Comparison of ENCODE assay signal across 19 cellular contexts in the genomic region with DNA sequence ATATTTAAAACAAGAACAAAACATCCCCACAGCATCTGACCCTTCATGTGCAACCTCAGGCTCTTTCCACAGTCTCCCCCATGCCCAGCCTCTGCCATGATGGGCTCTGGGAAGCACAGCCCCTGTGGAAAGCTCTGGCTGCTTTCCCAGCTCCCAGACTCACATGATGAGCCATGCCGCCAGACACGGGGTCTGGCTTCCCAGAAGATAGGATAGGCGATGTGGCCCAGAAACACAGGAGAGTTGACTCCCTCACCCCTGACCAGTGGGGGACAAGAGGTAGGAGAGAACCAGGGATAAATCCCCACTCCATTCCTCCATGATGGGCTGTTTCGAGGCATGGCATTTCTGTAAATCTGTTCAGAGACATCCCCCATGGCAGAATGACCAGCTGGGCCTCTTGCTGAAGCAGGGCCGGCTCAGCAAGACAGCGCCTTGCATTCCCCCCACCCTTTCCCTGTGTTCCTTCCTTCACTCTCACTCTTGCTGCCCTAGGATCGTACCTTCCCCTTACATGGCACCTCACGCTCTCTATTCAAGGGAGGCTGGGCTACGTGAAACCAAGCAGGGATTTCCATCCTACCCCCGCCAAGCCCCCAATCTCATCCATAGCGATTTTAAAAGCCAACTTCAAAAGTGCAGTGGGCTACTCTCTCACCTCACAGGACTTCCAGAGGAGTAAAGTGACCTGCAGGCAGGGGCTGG.
"Had no signal": no experiment of that assay in that cellular context is flagged by ENCODE, and none has a peak within 500 bp of the region (broad histone marks: within the 10 kb centered on the region; RNA-seq: fewer than 3 reads in every experiment).

No MANE protein-coding gene starts in this region.

- H3K4me3 Mint-ChIP-seq: activated B cell treated with CpG ODN at 0.5 μM for 24 hours; mesothelial cell of epicardium; natural killer cell treated with Interleukin-12 subunit alpha and Interleukin-12 subunit beta and Interleukin-15 and Interleukin-18, amount 100 ng/mL, for 72 hours had no signal

- ATAC-seq: activated naive CD4-positive, alpha-beta T cell treated with anti-CD3 and anti-CD28 coated beads, Interleukin-2, amount 50 U/mL, for 72 hours; natural killer cell treated with Interleukin-12 subunit alpha and Interleukin-12 subunit beta and Interleukin-15 and Interleukin-18, amount 100 ng/mL, for 72 hours; stimulated activated naive CD8-positive, alpha-beta T cell treated with anti-CD3 and anti-CD28 coated beads, Interleukin-15, Interleukin-2, amounts not matched to agents 100 U/mL and 50 U/mL, for 24 hours had no signal

- DNase-seq: activated B cell treated with CpG ODN at 0.5 μM for 24 hours; activated CD4-positive, alpha-beta T cell treated with anti-CD3 and anti-CD28 coated beads for 48 hours; activated CD8-positive, alpha-beta memory T cell treated with anti-CD3 and anti-CD28 coated beads for 24 hours; activated CD8-positive, alpha-beta memory T cell treated with anti-CD3 and anti-CD28 coated beads, Interleukin-2, amount 50 U/mL, for 48 hours; activated effector memory CD4-positive, alpha-beta T cell treated with anti-CD3 and anti-CD28 coated beads, Interleukin-2, amount 50 U/mL, for 16 hours; activated T-cell treated with anti-CD3 and anti-CD28 coated beads, Interleukin-2, amount 50 U/mL, for 48 hours; hippocampal formation; occipital lobe; retina; SJCRH30; stimulated activated CD4-positive, alpha-beta T cell treated with anti-CD3 and anti-CD28 coated beads, Interleukin-12 subunit alpha, Interleukin-12 subunit beta, amount 100 ng/mL, for 4 hours; stimulated activated CD4-positive, alpha-beta T cell treated with anti-CD3 and anti-CD28 coated beads, Interleukin-2, amount 100 ng/mL, for 24 hours; stimulated activated naive CD8-positive, alpha-beta T cell treated with anti-CD3 and anti-CD28 coated beads, Interleukin-15, Interleukin-2, amounts not matched to agents 100 U/mL and 50 U/mL, for 24 hours; T-helper 2 cell had no signal

- H3K4me1 Mint-ChIP-seq: activated B cell treated with CpG ODN at 0.5 μM for 24 hours, mesothelial cell of epicardium had no signal

- H3K27me3 Mint-ChIP-seq: activated B cell treated with CpG ODN at 0.5 μM for 24 hours had no signal

- H3K27ac ChIP-seq: adrenal gland, SJCRH30, upper lobe of left lung had no signal

- H3K4me1 ChIP-seq: adrenal gland, SJCRH30 had no signal

- H3K36me3 ChIP-seq: adrenal gland, SJCRH30, upper lobe of left lung had no signal

- H3K9me3 ChIP-seq: adrenal gland, SJCRH30, upper lobe of left lung had no signal

- H3K9me3 Mint-ChIP-seq: activated B cell treated with CpG ODN at 0.5 μM for 24 hours; activated naive CD4-positive, alpha-beta T cell treated with anti-CD3 and anti-CD28 coated beads, Interleukin-2, amount 50 U/mL, for 72 hours; mesothelial cell of epicardium; natural killer cell treated with Interleukin-12 subunit alpha and Interleukin-12 subunit beta and Interleukin-15 and Interleukin-18, amount 100 ng/mL, for 72 hours had no signal

- H3K27ac Mint-ChIP-seq: activated B cell treated with CpG ODN at 0.5 μM for 24 hours; activated naive CD4-positive, alpha-beta T cell treated with anti-CD3 and anti-CD28 coated beads, Interleukin-2, amount 50 U/mL, for 72 hours; mesothelial cell of epicardium; natural killer cell treated with Interleukin-12 subunit alpha and Interleukin-12 subunit beta and Interleukin-15 and Interleukin-18, amount 100 ng/mL, for 72 hours had no signal

- H3K27me3 ChIP-seq: adrenal gland, SJCRH30, upper lobe of left lung had no signal

- H3K4me3 ChIP-seq: adrenal gland, SJCRH30, upper lobe of left lung had no signal
